ENCODE assay signal across 8 cellular contexts in genomic region chr6:40912158-40912946, GRCh38.
DNase-seq lines count a peak whose midpoint lies in the region; ATAC-seq and TF ChIP-seq lines count a peak whose summit lies in the region.

No MANE protein-coding gene starts in this region.

- peaks cover 7% of the 10 kb centered on the region for H3K27me3 Mint-ChIP-seq in activated CD8-positive, alpha-beta T cell treated with anti-CD3 and anti-CD28 coated beads for 36 hours

- in situ Hi-C loops in Caki2 (cut with HindIII; ENCODE audit: low pct_unique_long_range_greater_than_20kb, low sequenced_read_pairs) = no loop called here

- H3K36me3 Mint-ChIP-seq in activated CD8-positive, alpha-beta T cell treated with anti-CD3 and anti-CD28 coated beads for 36 hours (ENCODE audit: low read depth) = no peaks in the 10 kb centered on the region

- peak; percentile 51 for ATAC-seq in GM19025 (IDR thresholded peaks at IDR 0.05; ENCODE audit: low read depth, unreplicated experiment)
- ATAC-seq in HG03135 (IDR thresholded peaks at IDR 0.05; ENCODE audit: unreplicated experiment) = peak; percentile 91
- peak; percentile 84 for ATAC-seq in activated CD8-positive, alpha-beta T cell treated with anti-CD3 and anti-CD28 coated beads for 36 hours

- no peak overlapping the region for H3K27ac Mint-ChIP-seq in activated CD8-positive, alpha-beta T cell treated with anti-CD3 and anti-CD28 coated beads for 36 hours

- CTCF ChIA-PET in activated CD8-positive, alpha-beta T cell treated with anti-CD3 and anti-CD28 coated beads for 36 hours (lab: Charles Lee) = interaction anchor here (1.1 to 1.6 kb wide), 4 partner anchors 10 to 363 kb away, joined by 3 to 5 read pairs (median 3); no protein-coding TSS in a partner anchor

- intact Hi-C loops in activated CD8-positive, alpha-beta T cell treated with anti-CD3 and anti-CD28 coated beads for 36 hours (cut with micrococcal nuclease) = no loop called here
- intact Hi-C loops in posterior vena cava (cut with DNase I) = no loop called here

- H3K4me1 Mint-ChIP-seq in activated CD8-positive, alpha-beta T cell treated with anti-CD3 and anti-CD28 coated beads for 36 hours (ENCODE audit: low read depth) = no peaks in the 10 kb centered on the region

- POLR2A ChIA-PET in activated CD8-positive, alpha-beta T cell treated with anti-CD3 and anti-CD28 coated beads for 36 hours (lab: Charles Lee) = interaction anchor here (0.6 kb wide), 1 partner anchor 365 kb away, joined by 4 read pairs; no protein-coding TSS in a partner anchor

- DNase-seq in Caki2 (ENCODE audit: low read depth) = peak; percentile 44
- peak; percentile 86 for DNase-seq in NCI-H2196 treated with DMSO at 0.1 percent for 48 hours (lab: John Stamatoyannopoulos, UW; ENCODE audit: unreplicated experiment)
- peak; percentile 70 for DNase-seq in activated CD8-positive, alpha-beta T cell treated with anti-CD3 and anti-CD28 coated beads for 36 hours
- DNase-seq in hepatic stellate cell (ENCODE audit: low spot score) = peak; percentile 32
- peak in 2 of 3 donors; percentile 10 for DNase-seq in stimulated activated CD4-positive, alpha-beta T cell treated with anti-CD3 and anti-CD28 coated beads, TNF-alpha, amount 100 ng/mL, for 48 hours (ENCODE audit: low read depth in 3 of 3)
- no peak for DNase-seq in posterior vena cava (ENCODE audit: low spot score)

- no peak overlapping the region for H3K4me3 Mint-ChIP-seq in activated CD8-positive, alpha-beta T cell treated with anti-CD3 and anti-CD28 coated beads for 36 hours

- H3K9me3 Mint-ChIP-seq in activated CD8-positive, alpha-beta T cell treated with anti-CD3 and anti-CD28 coated beads for 36 hours = no peaks in the 10 kb centered on the region

- TF ChIP-seq CTCF in activated CD8-positive, alpha-beta T cell treated with anti-CD3 and anti-CD28 coated beads for 36 hours (IDR thresholded peaks at IDR 0.05) = peak; percentile 50
